ENCODE assay signal across 11 cellular contexts in the genomic region with DNA sequence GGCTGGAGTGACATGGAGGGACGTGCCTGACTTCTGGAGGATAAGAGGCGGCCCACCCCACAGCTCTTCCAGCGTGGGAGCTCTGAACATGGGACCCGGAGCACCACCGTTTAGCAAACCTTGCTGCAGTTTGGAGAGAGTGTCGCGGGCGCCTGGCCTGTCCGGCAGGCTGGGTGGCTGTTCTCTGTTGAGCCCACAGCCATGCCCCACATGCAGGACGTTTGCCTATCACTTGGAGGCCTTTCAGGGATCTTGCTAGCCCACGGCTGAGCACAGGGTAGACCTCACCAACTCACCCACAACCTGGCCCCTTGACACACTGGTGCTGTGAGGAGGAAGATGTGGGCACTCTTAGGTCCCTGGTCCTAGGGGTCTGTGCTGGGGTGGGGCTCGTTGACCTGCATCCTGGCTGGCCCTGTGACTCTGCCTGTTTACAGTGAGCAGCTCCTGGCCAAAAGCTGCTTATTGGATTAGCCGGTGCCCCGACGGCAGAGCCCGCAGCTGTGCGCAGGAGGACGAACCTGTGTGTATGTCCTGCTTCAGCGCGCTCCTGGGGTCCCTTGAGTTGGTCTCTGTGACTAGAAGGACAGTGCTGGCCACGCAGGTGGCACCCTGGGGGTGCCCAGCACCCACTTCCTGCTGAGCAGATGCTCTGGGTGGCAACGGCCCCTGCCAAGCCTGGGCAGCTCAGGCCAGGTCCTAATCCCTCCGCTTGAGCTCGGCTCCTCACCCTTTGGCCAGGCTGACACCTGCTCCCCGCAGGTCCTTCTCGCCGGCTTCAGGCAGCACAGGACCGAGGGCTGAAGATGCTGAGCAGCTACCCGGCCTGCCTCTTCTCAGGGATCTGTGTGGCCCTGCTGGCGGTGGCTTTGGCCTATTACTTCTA.
DNase-seq lines count a peak whose midpoint lies in the region; ATAC-seq, FAIRE-seq and TF ChIP-seq lines count a peak whose summit lies in the region.
"Had no signal": no experiment of that assay in that cellular context is flagged by ENCODE, and none has a peak within 500 bp of the region (broad histone marks: within the 10 kb centered on the region; RNA-seq: fewer than 3 reads in every experiment).

No MANE protein-coding gene starts in this region.

- H3K27ac Mint-ChIP-seq in T-helper 1 cell treated with Interleukin-12 subunit alpha and Interleukin-12 subunit beta and Interleukin-4 antibody, amounts not matched to agents 30 μg/mL and 1 μg/mL, for 36 hours: peak overlapping the region; percentile 55
- no peak overlapping the region for H3K27ac Mint-ChIP-seq in astrocyte (ENCODE audit: unreplicated experiment)

- H4K8ac ChIP-seq in neuronal stem cell (ENCODE audit: low read depth, low read length): no peak overlapping the region

- peak overlapping the region; percentile 83 for H2BK15ac ChIP-seq in neuronal stem cell (ENCODE audit: low read length)

- H3K4me2 ChIP-seq in astrocyte (ENCODE audit: low read length): peak overlapping the region; percentile 81
- H3K4me2 ChIP-seq in neuronal stem cell (ENCODE audit: insufficient read depth, low read length, poor library complexity, severe bottlenecking): peak overlapping the region; percentile 32

- FAIRE-seq in astrocyte (lab: Jason Lieb, UNC): no peak

- no peak for TF ChIP-seq CTCF in astrocyte (IDR thresholded peaks at IDR 0.05; ENCODE audit: insufficient read depth, low read depth, low read length)

- WGBS in neuronal stem cell (ENCODE audit: extremely low coverage in 2 of 2, insufficient read length in 2 of 2, insufficient replicate concordance in 1 of 2), 2 donors: no CpG with 5 or more reads among the region's 30 CpGs

- H3K4me3 ChIP-seq in astrocyte (ENCODE audit: insufficient read depth, low read depth, low read length): no peak overlapping the region
- H3K4me3 ChIP-seq in neuronal stem cell (ENCODE audit: low read length in 2 of 2): no peak overlapping the region

- H3K79me2 ChIP-seq in astrocyte (ENCODE audit: insufficient read depth, low read length): peaks cover 8% of the 10 kb centered on the region

- H3K4me1 ChIP-seq in astrocyte (ENCODE audit: insufficient read depth, low read length) (no peaks in the 10 kb centered on the region), neuronal stem cell (ENCODE audit: control insufficient read depth in 2 of 2, insufficient read depth in 1 of 2, low read depth in 1 of 2, low read length in 2 of 2) (peaks cover 9 to 11% of the 10 kb centered on the region in 2 donors)

- H3K4me3 Mint-ChIP-seq in T-helper 1 cell treated with Interleukin-12 subunit alpha and Interleukin-12 subunit beta and Interleukin-4 antibody, amounts not matched to agents 30 μg/mL and 1 μg/mL, for 36 hours: no peak overlapping the region
- no peak overlapping the region for H3K4me3 Mint-ChIP-seq in astrocyte (ENCODE audit: unreplicated experiment)

- H2AK5ac ChIP-seq in neuronal stem cell (ENCODE audit: low read depth, low read length): peak overlapping the region; percentile 20

- no peak overlapping the region for H3K4ac ChIP-seq in neuronal stem cell (ENCODE audit: low read length)

- H3K27ac ChIP-seq in astrocyte (ENCODE audit: low read depth, low read length) (no peak overlapping the region), neuronal stem cell (replicated peaks; ENCODE audit: low read length) (no peak overlapping the region)
- H3K27ac ChIP-seq: 22Rv1, tibial artery had no signal

- H3K23ac ChIP-seq in neuronal stem cell (ENCODE audit: low read depth, low read length, poor library complexity): no peak overlapping the region

- H3K9ac ChIP-seq in astrocyte (ENCODE audit: low read length) (peak overlapping the region; percentile 29), neuronal stem cell (ENCODE audit: low read depth, low read length, poor library complexity) (peak overlapping the region; percentile 70)

- no peaks in the 10 kb centered on the region for H3K9me3 Mint-ChIP-seq in T-helper 1 cell treated with Interleukin-12 subunit alpha and Interleukin-12 subunit beta and Interleukin-4 antibody, amounts not matched to agents 30 μg/mL and 1 μg/mL, for 36 hours
- H3K9me3 Mint-ChIP-seq in astrocyte (ENCODE audit: unreplicated experiment): no peaks in the 10 kb centered on the region

- H2AFZ ChIP-seq in astrocyte (ENCODE audit: low read depth, low read length) (no peak overlapping the region), neuronal stem cell (ENCODE audit: low read length) (no peak overlapping the region)

- H3K4me1 Mint-ChIP-seq in T-helper 1 cell treated with Interleukin-12 subunit alpha and Interleukin-12 subunit beta and Interleukin-4 antibody, amounts not matched to agents 30 μg/mL and 1 μg/mL, for 36 hours (ENCODE audit: low read depth): peaks cover 17% of the 10 kb centered on the region
- H3K4me1 Mint-ChIP-seq in astrocyte (ENCODE audit: low read depth, unreplicated experiment): peaks cover 2% of the 10 kb centered on the region

- H3K18ac ChIP-seq in neuronal stem cell (ENCODE audit: low read length): peak overlapping the region; percentile 84

- H2BK120ac ChIP-seq in neuronal stem cell (ENCODE audit: low read depth, low read length): peak overlapping the region; percentile 65

- no peaks in the 10 kb centered on the region for H3K27me3 Mint-ChIP-seq in T-helper 1 cell treated with Interleukin-12 subunit alpha and Interleukin-12 subunit beta and Interleukin-4 antibody, amounts not matched to agents 30 μg/mL and 1 μg/mL, for 36 hours (ENCODE audit: low read depth)
- no peaks in the 10 kb centered on the region for H3K27me3 Mint-ChIP-seq in astrocyte (ENCODE audit: low read depth, unreplicated experiment)

- peaks cover 62% of the 10 kb centered on the region for H4K20me1 ChIP-seq in astrocyte (ENCODE audit: insufficient read depth, low read length)

- H3K14ac ChIP-seq in neuronal stem cell (ENCODE audit: low read length): peak overlapping the region; percentile 84

- H2BK5ac ChIP-seq in neuronal stem cell (ENCODE audit: low read length): peak overlapping the region; percentile 19

- H3K27me3 ChIP-seq in astrocyte (ENCODE audit: insufficient read depth, low read length) (no peaks in the 10 kb centered on the region), neuronal stem cell (ENCODE audit: control insufficient read depth in 3 of 3, insufficient read depth in 3 of 3, low read depth in 1 of 3, low read length in 3 of 3) (no peaks in the 10 kb centered on the region)
- H3K27me3 ChIP-seq: tibial artery had no signal

- H4K91ac ChIP-seq in neuronal stem cell (ENCODE audit: low read depth, low read length, poor library complexity): peak overlapping the region; percentile 38

- H3K36me3 Mint-ChIP-seq in T-helper 1 cell treated with Interleukin-12 subunit alpha and Interleukin-12 subunit beta and Interleukin-4 antibody, amounts not matched to agents 30 μg/mL and 1 μg/mL, for 36 hours (ENCODE audit: low read depth): peaks cover 6% of the 10 kb centered on the region
- peaks cover 2% of the 10 kb centered on the region for H3K36me3 Mint-ChIP-seq in astrocyte (ENCODE audit: low read depth, unreplicated experiment)

- ATAC-seq in HG03439 (IDR thresholded peaks at IDR 0.05; ENCODE audit: unreplicated experiment): peak; percentile 8

- H3K9me3 ChIP-seq in astrocyte (ENCODE audit: insufficient read depth, low read depth, low read length) (no peaks in the 10 kb centered on the region), neuronal stem cell (replicated peaks in 1 of 2; ENCODE audit: control insufficient read depth in 2 of 2, insufficient read depth in 1 of 2, low read depth in 1 of 2, low read length in 2 of 2) (peaks cover 0 to 1% of the 10 kb centered on the region in 2 donors)
- H3K9me3 ChIP-seq: tibial artery had no signal

- H3K36me3 ChIP-seq in astrocyte (ENCODE audit: insufficient read depth, low read length) (no peaks in the 10 kb centered on the region), neuronal stem cell (replicated peaks in 1 of 2; ENCODE audit: control insufficient read depth in 2 of 2, insufficient read depth in 2 of 2, low read length in 2 of 2) (peaks cover 0 to 3% of the 10 kb centered on the region in 2 donors)

- DNase-seq in T-helper 1 cell (no peak), astrocyte (ENCODE audit: low read depth) (no peak), neuronal stem cell (ENCODE audit: low spot score) (no peak), dedifferentiated amniotic fluid mesenchymal stem cell (ENCODE audit: extremely low spot score) (no peak), pons (ENCODE audit: low spot score) (no peak)
- no peak for DNase-seq in effector CD4-positive, alpha-beta T cell
- DNase-seq: GOT3 had no signal

- H2BK12ac ChIP-seq in neuronal stem cell (ENCODE audit: low read length): peak overlapping the region; percentile 16

- peaks cover 4% of the 10 kb centered on the region for H3K79me1 ChIP-seq in neuronal stem cell (ENCODE audit: low read depth, low read length)
